Comparison of ENCODE assay signal across 7 cellular contexts in the genomic region with DNA sequence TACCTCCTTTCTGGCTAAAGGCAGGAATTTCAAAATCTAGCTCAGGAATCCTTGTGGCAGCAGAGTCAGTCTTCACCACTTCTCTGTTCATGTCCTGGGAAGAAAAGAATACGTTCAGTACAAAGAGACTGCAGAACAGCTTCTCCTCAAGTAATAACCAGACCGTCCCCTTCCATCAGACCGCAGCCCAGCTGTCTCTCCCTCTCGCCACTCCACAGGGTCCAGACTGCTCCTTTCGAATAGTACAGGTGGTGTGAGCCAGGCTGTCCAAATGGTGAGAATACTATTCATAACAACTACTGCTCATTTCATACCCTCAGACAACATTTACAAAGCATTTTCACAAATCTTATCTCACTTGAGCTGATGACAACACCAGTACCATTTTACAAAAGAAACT. TPM values are rescaled to one million over a fixed set of nuclear protein-coding genes. Genes with fewer than 3 reads are reported as not detected.
DNase-seq lines count a peak whose midpoint lies in the region; ATAC-seq and TF ChIP-seq lines count a peak whose summit lies in the region.

No MANE protein-coding gene starts in this region.

- no peaks in the 10 kb centered on the region for H3K27me3 Mint-ChIP-seq in activated CD8-positive, alpha-beta T cell treated with anti-CD3 and anti-CD28 coated beads for 36 hours
- peaks cover 9% of the 10 kb centered on the region for H3K27me3 Mint-ChIP-seq in stimulated activated memory B cell treated with anti-CD40 and anti-IgM and Interleukin-4, amounts not matched to agents 10 μg/mL and 1 μg/mL and 100 μg/mL, for 72 hours

- intact Hi-C loops in activated CD8-positive, alpha-beta T cell treated with anti-CD3 and anti-CD28 coated beads for 36 hours (cut with micrococcal nuclease) = no loop called here

- H3K27ac Mint-ChIP-seq in activated CD8-positive, alpha-beta T cell treated with anti-CD3 and anti-CD28 coated beads for 36 hours = peak overlapping the region; percentile 64
- H3K27ac Mint-ChIP-seq in stimulated activated memory B cell treated with anti-CD40 and anti-IgM and Interleukin-4, amounts not matched to agents 10 μg/mL and 1 μg/mL and 100 μg/mL, for 72 hours = peak overlapping the region; percentile 93

- H3K36me3 Mint-ChIP-seq in activated CD8-positive, alpha-beta T cell treated with anti-CD3 and anti-CD28 coated beads for 36 hours (ENCODE audit: low read depth) = peaks cover 51% of the 10 kb centered on the region
- H3K36me3 Mint-ChIP-seq in stimulated activated memory B cell treated with anti-CD40 and anti-IgM and Interleukin-4, amounts not matched to agents 10 μg/mL and 1 μg/mL and 100 μg/mL, for 72 hours = peaks cover 40% of the 10 kb centered on the region

- no peak for TF ChIP-seq CTCF in HFF-Myc (IDR thresholded peaks at IDR 0.05; ENCODE audit: low read depth, low read length, missing control alignments)
- TF ChIP-seq CTCF in activated CD8-positive, alpha-beta T cell treated with anti-CD3 and anti-CD28 coated beads for 36 hours (IDR thresholded peaks at IDR 0.05) = no peak

- peaks cover 32% of the 10 kb centered on the region for H3K36me3 ChIP-seq in iPS-15b (ENCODE audit: control insufficient read depth, insufficient read depth, low read length)

- H3K9ac ChIP-seq in iPS-15b (ENCODE audit: low read depth, low read length) = peak overlapping the region; percentile 70

- H3K4me3 Mint-ChIP-seq in activated CD8-positive, alpha-beta T cell treated with anti-CD3 and anti-CD28 coated beads for 36 hours = peak overlapping the region; percentile 83
- peak overlapping the region; percentile 84 for H3K4me3 Mint-ChIP-seq in stimulated activated memory B cell treated with anti-CD40 and anti-IgM and Interleukin-4, amounts not matched to agents 10 μg/mL and 1 μg/mL and 100 μg/mL, for 72 hours

- H3K4me3 ChIP-seq in HFF-Myc (replicated peaks; ENCODE audit: low read depth, low read length) = peak overlapping the region; percentile 85
- H3K4me3 ChIP-seq in iPS-15b (ENCODE audit: low read depth, low read length) = peak overlapping the region; percentile 95

- POLR2A ChIA-PET in activated CD8-positive, alpha-beta T cell treated with anti-CD3 and anti-CD28 coated beads for 36 hours (lab: Charles Lee) = interaction anchor here (1.3 to 4.5 kb wide), 6 partner anchors 10 to 357 kb away, joined by 3 to 44 read pairs (median 6); partner anchors contain the start of genes BUD13 and PAFAH1B2

- H3K4me1 ChIP-seq in iPS-15b (ENCODE audit: control insufficient read depth, insufficient read depth, low read length) = peaks cover 8% of the 10 kb centered on the region

- no peaks in the 10 kb centered on the region for H3K9me3 Mint-ChIP-seq in activated CD8-positive, alpha-beta T cell treated with anti-CD3 and anti-CD28 coated beads for 36 hours
- no peaks in the 10 kb centered on the region for H3K9me3 Mint-ChIP-seq in stimulated activated memory B cell treated with anti-CD40 and anti-IgM and Interleukin-4, amounts not matched to agents 10 μg/mL and 1 μg/mL and 100 μg/mL, for 72 hours

- ATAC-seq in activated CD8-positive, alpha-beta T cell treated with anti-CD3 and anti-CD28 coated beads for 36 hours = no peak
- no peak for ATAC-seq in stimulated activated memory B cell treated with anti-CD40 and anti-IgM and Interleukin-4, amounts not matched to agents 10 μg/mL and 1 μg/mL and 100 μg/mL, for 72 hours
- no peak for ATAC-seq in HG02840 (IDR thresholded peaks at IDR 0.05; ENCODE audit: low FRiP score, unreplicated experiment)
- ATAC-seq in HG02623 (IDR thresholded peaks at IDR 0.05; ENCODE audit: unreplicated experiment) = no peak

- no peaks in the 10 kb centered on the region for H3K9me3 ChIP-seq in iPS-15b (ENCODE audit: control insufficient read depth, insufficient read depth, low read length)

- DNase-seq in HFF-Myc (ENCODE audit: extremely low read depth, low read depth) = no peak
- no peak for DNase-seq in activated CD8-positive, alpha-beta T cell treated with anti-CD3 and anti-CD28 coated beads for 36 hours
- DNase-seq in stimulated activated CD4-positive, alpha-beta T cell treated with anti-CD3 and anti-CD28 coated beads, Interleukin-12 subunit alpha, Interleukin-12 subunit beta, amount 100 ng/mL, for 4 hours = no peak

- H3K27me3 ChIP-seq in iPS-15b (ENCODE audit: control insufficient read depth, insufficient read depth, low read length) = peaks cover 22% of the 10 kb centered on the region

- CTCF ChIA-PET in activated CD8-positive, alpha-beta T cell treated with anti-CD3 and anti-CD28 coated beads for 36 hours (lab: Charles Lee) = interaction anchor here (1.0 to 10.0 kb wide), 11 partner anchors 10 to 440 kb away, joined by 3 to 167 read pairs (median 8); partner anchors contain the start of gene APOA1

- H3K4me1 Mint-ChIP-seq in activated CD8-positive, alpha-beta T cell treated with anti-CD3 and anti-CD28 coated beads for 36 hours (ENCODE audit: low read depth) = peaks cover 53% of the 10 kb centered on the region
- peaks cover 39% of the 10 kb centered on the region for H3K4me1 Mint-ChIP-seq in stimulated activated memory B cell treated with anti-CD40 and anti-IgM and Interleukin-4, amounts not matched to agents 10 μg/mL and 1 μg/mL and 100 μg/mL, for 72 hours

RNA-seq across cellular contexts. Expression of gene ZPR1, which starts 0.9 kb away (rescaled TPM):
- 10 to 100 TPM; 89.9 TPM for total RNA-seq in activated CD8-positive, alpha-beta T cell treated with anti-CD3 and anti-CD28 coated beads for 36 hours

RNA-seq across cellular contexts. Expression of gene APOA5, which starts 4.7 kb away (rescaled TPM):
- total RNA-seq in activated CD8-positive, alpha-beta T cell treated with anti-CD3 and anti-CD28 coated beads for 36 hours = not detected

RNA-seq across cellular contexts. Expression of gene BUD13, which starts 14.2 kb away (rescaled TPM):
- total RNA-seq in activated CD8-positive, alpha-beta T cell treated with anti-CD3 and anti-CD28 coated beads for 36 hours = 10 to 100 TPM; 26.6 to 28.6 TPM

RNA-seq across cellular contexts. Expression of gene APOA4, which starts 36.1 kb away (rescaled TPM):
- not detected for total RNA-seq in activated CD8-positive, alpha-beta T cell treated with anti-CD3 and anti-CD28 coated beads for 36 hours

RNA-seq across cellular contexts. Expression of gene APOC3, which starts 42.7 kb away (rescaled TPM):
- total RNA-seq in activated CD8-positive, alpha-beta T cell treated with anti-CD3 and anti-CD28 coated beads for 36 hours = not detected
